8 cellular contexts compared by ENCODE assay signal in genomic region chr17:51165680-51166197, GRCh38. TPM values are rescaled to one million over a fixed set of nuclear protein-coding genes. Genes with fewer than 3 reads are reported as not detected.
A peak's percentile ranks its signal among the peaks of the same experiment; 100 is the strongest.
DNase-seq lines count a peak whose midpoint lies in the region; ATAC-seq and TF ChIP-seq lines count a peak whose summit lies in the region.

No MANE protein-coding gene starts in this region.

- intact Hi-C loops in OCI-LY7 (cut with micrococcal nuclease; ENCODE audit: unreplicated experiment): loop anchor here (2.0 kb wide), 1 partner anchor 95 kb away; the partner anchor contains the start of genes MBTD1 and UTP18

- POLR2A ChIA-PET in OCI-LY7 (lab: Charles Lee): interaction anchor here (0.5 to 0.6 kb wide), 2 partner anchors 28 to 103 kb away, joined by 3 to 4 read pairs; no protein-coding TSS in a partner anchor

- peak overlapping the region; percentile 91 for H3K27ac Mint-ChIP-seq in memory B cell

- H3K4me1 ChIP-seq in DOHH2 (ENCODE audit: control insufficient read depth, low read length) (peaks cover 19% of the 10 kb centered on the region), OCI-LY7 (ENCODE audit: insufficient read depth, low read length, poor library complexity, severe bottlenecking) (peaks cover 22% of the 10 kb centered on the region), upper lobe of left lung (peaks cover 12 to 20% (median 17%) of the 10 kb centered on the region in 4 donors)

- BruUV-seq in OCI-LY7 (replicated peaks; lab: Mats Ljungman, UMichigan): no TSS peak

- H3K79me2 ChIP-seq in DOHH2 (ENCODE audit: control insufficient read depth, low read length): peaks cover 32% of the 10 kb centered on the region
- H3K79me2 ChIP-seq in OCI-LY7 (ENCODE audit: insufficient read depth, low read depth, low read length): peaks cover 19% of the 10 kb centered on the region

- ATAC-seq in memory B cell (ENCODE audit: low read depth) (peak; percentile 30), upper lobe of left lung (ENCODE audit: low FRiP score in 2 of 2) (peak; percentile 15 to 52), HG02763 (IDR thresholded peaks at IDR 0.05; ENCODE audit: unreplicated experiment) (no peak), HG02870 (IDR thresholded peaks at IDR 0.05; ENCODE audit: unreplicated experiment) (no peak)

- H3K4me2 ChIP-seq in DOHH2 (ENCODE audit: low read length): peak overlapping the region; percentile 86
- peak overlapping the region; percentile 71 for H3K4me2 ChIP-seq in OCI-LY7 (ENCODE audit: low read length)

- H3K27me3 Mint-ChIP-seq in memory B cell: no peaks in the 10 kb centered on the region

- WGBS in upper lobe of left lung, 2 donors: 15 to 22% methylated on average over 21 of the region's 21 CpGs

- peak overlapping the region; percentile 96 for H3K4me3 Mint-ChIP-seq in memory B cell

- CTCF ChIA-PET in OCI-LY7 (lab: Charles Lee; ENCODE audit: unreplicated experiment): no interaction called here

- H3K4me3 ChIP-seq in DOHH2 (ENCODE audit: low read length) (peak overlapping the region; percentile 74), OCI-LY7 (ENCODE audit: low read depth, low read length, poor library complexity, severe bottlenecking) (peak overlapping the region; percentile 83), upper lobe of left lung (peak overlapping the region; percentile 61 to 100 (median 93))

- peaks cover 20% of the 10 kb centered on the region for H3K36me3 Mint-ChIP-seq in memory B cell

- TF ChIP-seq POLR2A in upper lobe of left lung (IDR thresholded peaks at IDR 0.05): no peak

- TF ChIP-seq CTCF in DOHH2 (IDR thresholded peaks at IDR 0.05; ENCODE audit: low read depth, low read length, poor library complexity, severe bottlenecking) (no peak), OCI-LY7 (conservative IDR thresholded peaks at IDR 0.05; ENCODE audit: low read length) (no peak), upper lobe of left lung (IDR thresholded peaks at IDR 0.05) (no peak)

- H3K4me1 Mint-ChIP-seq in memory B cell: peaks cover 17% of the 10 kb centered on the region

- no peaks in the 10 kb centered on the region for H3K9me3 Mint-ChIP-seq in memory B cell

- peaks cover 34% of the 10 kb centered on the region for H3F3A ChIP-seq in DOHH2 (ENCODE audit: control insufficient read depth, insufficient read depth)

- H2AFZ ChIP-seq in OCI-LY7 (ENCODE audit: low read length): peak overlapping the region; percentile 61; the same call in 1 of the 2 replicates

- H3K36me3 ChIP-seq in DOHH2 (ENCODE audit: control insufficient read depth, low read length): peaks cover 76% of the 10 kb centered on the region
- peaks cover 69% of the 10 kb centered on the region for H3K36me3 ChIP-seq in OCI-LY7 (ENCODE audit: insufficient read depth, low read length)
- peaks cover 4 to 42% (median 31%) of the 10 kb centered on the region in 4 donors for H3K36me3 ChIP-seq in upper lobe of left lung

- H3K27me3 ChIP-seq in DOHH2 (ENCODE audit: control insufficient read depth, low read length): no peaks in the 10 kb centered on the region
- no peaks in the 10 kb centered on the region for H3K27me3 ChIP-seq in upper lobe of left lung

- H3K9me3 ChIP-seq in DOHH2 (ENCODE audit: control insufficient read depth, insufficient read depth, low read length) (no peaks in the 10 kb centered on the region), OCI-LY7 (ENCODE audit: low read length) (no peaks in the 10 kb centered on the region), upper lobe of left lung (no peaks in the 10 kb centered on the region)

- no peaks in the 10 kb centered on the region for H3K9me2 ChIP-seq in DOHH2 (replicated peaks; ENCODE audit: control insufficient read depth, low read length)
- H3K9me2 ChIP-seq in OCI-LY7 (ENCODE audit: insufficient read depth, low read length): no peaks in the 10 kb centered on the region

- peak overlapping the region; percentile 58 for H3K27ac ChIP-seq in DOHH2 (ENCODE audit: low read depth, low read length)
- peak overlapping the region; percentile 71 for H3K27ac ChIP-seq in OCI-LY7 (ENCODE audit: low read depth, low read length, poor library complexity, severe bottlenecking)
- H3K27ac ChIP-seq in upper lobe of left lung: peak overlapping the region; percentile 90 to 94 (median 93)

- TF ChIP-seq EP300 in upper lobe of left lung (IDR thresholded peaks at IDR 0.05): no peak

- H4K20me1 ChIP-seq in DOHH2 (ENCODE audit: control insufficient read depth, insufficient read depth, low read depth, low read length): no peaks in the 10 kb centered on the region
- no peaks in the 10 kb centered on the region for H4K20me1 ChIP-seq in OCI-LY7 (ENCODE audit: insufficient read depth, low read length)

- DNase-seq in HCEC 1CT: peak; percentile 15
- no peak for DNase-seq in OCI-LY7 (ENCODE audit: low spot score)
- peak; percentile 39 for DNase-seq in cerebellum (ENCODE audit: low spot score)
- peak in 1 of 2 donors; percentile 7 for DNase-seq in memory B cell (ENCODE audit: low spot score in 2 of 2)
- peak; percentile 25 to 29 for DNase-seq in upper lobe of left lung

RNA-seq across cellular contexts. Expression of gene NME2, which starts 0.5 kb away (rescaled TPM):
- total RNA-seq in OCI-LY7 (2014; rRNA removed; shearing (Covaris generic)): 369 and 397 TPM in 2 replicates
- total RNA-seq in OCI-LY7 (2022) (530 and 582 TPM in 2 replicates), cerebellum (104 TPM), upper lobe of left lung (100 to 1,000 TPM; 103 to 416 (median 230) TPM)

RNA-seq across cellular contexts. Expression of gene NME1, which starts 12.4 kb away (rescaled TPM):
- 158 and 209 TPM in 2 replicates for total RNA-seq in OCI-LY7 (2014; rRNA removed; shearing (Covaris generic))
- 153 and 221 TPM in 2 replicates for total RNA-seq in OCI-LY7 (2022)
- 35.8 TPM for total RNA-seq in cerebellum
- total RNA-seq in upper lobe of left lung: 10 to 100 TPM in 5 of 6 donors, 1 to 10 TPM in 1; 4.2 to 54.4 (median 28.9) TPM

RNA-seq across cellular contexts. Expression of gene SPAG9, which starts 45.1 kb away (rescaled TPM):
- 61.1 and 78.9 TPM in 2 replicates for total RNA-seq in OCI-LY7 (2014; rRNA removed; shearing (Covaris generic))
- 75.5 and 87.9 TPM in 2 replicates for total RNA-seq in OCI-LY7 (2022)
- total RNA-seq in cerebellum: 327 TPM
- 100 to 1,000 TPM in 5 of 6 donors, 10 to 100 TPM in 1; 87.5 to 233 (median 152) TPM for total RNA-seq in upper lobe of left lung

Comparison
In these comparisons a context has a peak if more than half of its experiments do, and no peak if none do; other contexts are left out.
1. ATAC-seq: peak in memory B cell (single experiment) and upper lobe of left lung (2 of 2); none in HG02763 (single experiment) and HG02870 (single experiment).
2. Peak in every context shown above with its lines, with median percentiles within 50 percentile points of each other: H3K27ac ChIP-seq and H3K4me3 ChIP-seq.